Comparison of ENCODE assay signal across 21 cellular contexts in genomic region chr20:10362674-10363073, GRCh38.
DNase-seq lines count a peak whose midpoint lies in the region; ATAC-seq and TF ChIP-seq lines count a peak whose summit lies in the region.
"Had no signal": no experiment of that assay in that cellular context is flagged by ENCODE, and none has a peak within 500 bp of the region (broad histone marks: within the 10 kb centered on the region; RNA-seq: fewer than 3 reads in every experiment).

No MANE protein-coding gene starts in this region.

- no peaks in the 10 kb centered on the region for H3K9me3 ChIP-seq in breast epithelium
- H3K9me3 ChIP-seq: prostate gland had no signal

- no peak overlapping the region for H3K4me3 ChIP-seq in breast epithelium
- H3K4me3 ChIP-seq: GM23248, prostate gland, skin epidermis had no signal

- no peaks in the 10 kb centered on the region for H3K36me3 ChIP-seq in breast epithelium
- H3K36me3 ChIP-seq: prostate gland had no signal

- TF ChIP-seq CTCF in breast epithelium (IDR thresholded peaks at IDR 0.05), result no peak

- no peak for TF ChIP-seq POLR2A in GM18505 (IDR thresholded peaks at IDR 0.05; ENCODE audit: borderline replicate concordance, extremely low read depth, insufficient read depth, insufficient read length)
- no peak for TF ChIP-seq POLR2A in breast epithelium (IDR thresholded peaks at IDR 0.05)

- H3K27ac ChIP-seq in breast epithelium, result no peak overlapping the region
- H3K27ac ChIP-seq: GM23248, prostate gland, skin epidermis had no signal

- no peaks in the 10 kb centered on the region for H3K27me3 ChIP-seq in breast epithelium

- DNase-seq in breast epithelium (ENCODE audit: low spot score in 2 of 2) (no peak), SKM-1 treated with dmso at 0.1 percent for 144 hours (lab: John Stamatoyannopoulos, UW; ENCODE audit: unreplicated experiment) (no peak), cortex of kidney (lab: John Stamatoyannopoulos, UW) (no peak), NCI-H748 treated with DMSO at 0.1 percent for 48 hours (lab: John Stamatoyannopoulos, UW) (no peak)
- DNase-seq: activated CD4-positive, alpha-beta T cell treated with anti-CD3 and anti-CD28 coated beads for 4 hours; activated CD8-positive, alpha-beta memory T cell treated with anti-CD3 and anti-CD28 coated beads, Interleukin-2, amount 50 U/mL, for 4 hours; activated gamma-delta T cell treated with Interleukin-2 at 50 U/mL for 16 hours; CD4-positive, CD25-positive, alpha-beta regulatory T cell; central memory CD4-positive, alpha-beta T cell; DND-41; GM23248; midbrain; NCI-H2029; NCI-H446 treated with DMSO at 0.1 percent for 48 hours; stimulated activated CD4-positive, alpha-beta T cell treated with anti-CD3 and anti-CD28 coated beads, Interleukin-4, amount 100 ng/mL, for 24 hours had no signal

- peak; percentile 69 for ATAC-seq in GM18505 (IDR thresholded peaks at IDR 0.05; ENCODE audit: unreplicated experiment)
- ATAC-seq in GM19397 (IDR thresholded peaks at IDR 0.05; ENCODE audit: unreplicated experiment), result peak; percentile 67
- peak; percentile 71 for ATAC-seq in HG02678 (IDR thresholded peaks at IDR 0.05; ENCODE audit: unreplicated experiment)
- ATAC-seq in HG03175 (IDR thresholded peaks at IDR 0.05; ENCODE audit: unreplicated experiment), result peak; percentile 68

- no peaks in the 10 kb centered on the region for H3K4me1 ChIP-seq in breast epithelium
- H3K4me1 ChIP-seq: prostate gland had no signal

- intact Hi-C loops in breast epithelium (cut with DNase I; ENCODE audit: low total_unique reads), result no loop called here
